Comparison of ENCODE assay signal across 8 cellular contexts in the genomic region with DNA sequence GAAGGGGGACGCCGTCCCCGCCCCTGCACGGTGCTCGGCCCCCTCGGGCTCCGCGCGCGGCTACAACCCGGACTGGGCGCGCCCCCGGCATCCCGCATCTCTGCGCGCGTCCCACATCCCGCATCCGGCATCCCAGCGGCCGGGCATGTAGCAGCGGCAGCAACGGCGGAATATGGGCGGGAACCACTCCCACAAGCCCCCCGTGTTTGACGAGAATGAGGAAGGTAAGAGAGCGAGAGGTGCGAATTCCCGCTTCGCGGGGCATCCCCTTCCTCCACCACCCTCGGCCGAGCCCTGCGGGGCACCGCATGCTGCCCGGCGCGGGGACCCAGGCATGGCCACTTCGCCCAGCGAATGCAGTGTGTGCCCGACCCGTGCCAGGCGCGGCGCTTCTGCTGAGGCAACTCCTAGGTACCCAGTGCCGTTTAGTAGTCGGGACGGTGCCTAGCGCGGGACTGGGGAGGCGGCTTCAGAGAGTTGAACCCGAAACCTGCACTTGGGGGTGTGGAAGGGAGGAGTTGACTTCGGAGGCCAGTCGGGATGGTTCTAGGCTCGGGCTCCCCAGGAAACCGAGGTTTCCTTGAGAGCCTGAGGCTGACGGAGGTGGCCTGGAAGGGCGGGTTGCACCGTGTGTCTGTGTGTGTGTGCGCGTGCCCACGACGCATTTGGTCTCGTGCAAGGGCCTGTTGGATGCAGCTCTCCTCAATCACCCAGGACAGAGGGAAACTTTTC. TPM values are rescaled to one million over a fixed set of nuclear protein-coding genes. Genes with fewer than 3 reads are reported as not detected.
A peak's percentile ranks its signal among the peaks of the same experiment; 100 is the strongest.
DNase-seq lines count a peak whose midpoint lies in the region; ATAC-seq and TF ChIP-seq lines count a peak whose summit lies in the region.

No MANE protein-coding gene starts in this region.

- no peak for TF ChIP-seq CTCF in cardiac muscle cell (IDR thresholded peaks at IDR 0.05; ENCODE audit: low read depth, low read length)
- no peak for TF ChIP-seq CTCF in prostate gland (IDR thresholded peaks at IDR 0.05)

- DNase-seq in EL (peak; percentile 40), cardiac muscle cell (ENCODE audit: low read depth in 1 of 2, low spot score in 1 of 2) (peak in 1 of 2 donors; percentile 1), prostate gland (ENCODE audit: low spot score) (no peak), T-helper 9 cell (no peak), UCSD-AML1 (lab: John Stamatoyannopoulos, UW; ENCODE audit: unreplicated experiment) (no peak), occipital lobe (lab: John Stamatoyannopoulos, UW) (no peak)
- no peak for DNase-seq in activated effector memory CD4-positive, alpha-beta T cell treated with anti-CD3 and anti-CD28 coated beads, Interleukin-2, amount 50 U/mL, for 16 hours

- ATAC-seq in SK-N-SH treated with all-trans-retinoic acid at 6 μM for 48 hours, result peak; percentile 30

- no peaks in the 10 kb centered on the region for H3K36me3 ChIP-seq in cardiac muscle cell
- H3K36me3 ChIP-seq in prostate gland, result no peaks in the 10 kb centered on the region

- H3K4me3 ChIP-seq in cardiac muscle cell, result peak overlapping the region; percentile 40
- H3K4me3 ChIP-seq in prostate gland, result peak overlapping the region; percentile 27 to 35

- H3K27me3 ChIP-seq in cardiac muscle cell (peaks cover 45% of the 10 kb centered on the region), prostate gland (replicated peaks; ENCODE audit: insufficient read depth) (no peaks in the 10 kb centered on the region)

- peaks cover 4% of the 10 kb centered on the region for H3K4me1 ChIP-seq in cardiac muscle cell (ENCODE audit: low read depth)
- peaks cover 5% of the 10 kb centered on the region for H3K4me1 ChIP-seq in prostate gland (replicated peaks)

- H3K27ac ChIP-seq in cardiac muscle cell, result no peak overlapping the region
- no peak overlapping the region for H3K27ac ChIP-seq in prostate gland

- intact Hi-C loops in prostate gland (cut with DNase I), result loop anchor here (10.0 kb wide), 1 partner anchor 763 kb away; no protein-coding TSS in a partner anchor

- 4% methylated on average over 43 of the region's 66 CpGs for WGBS in prostate gland

- TF ChIP-seq POLR2A in prostate gland (IDR thresholded peaks at IDR 0.05), result no peak

- H3K9me3 ChIP-seq in cardiac muscle cell (ENCODE audit: low read depth) (no peaks in the 10 kb centered on the region), prostate gland (no peaks in the 10 kb centered on the region)

TF ChIP-seq in SK-N-SH treated with all-trans-retinoic acid at 6 μM for 48 hours, 23 proteins besides CTCF, POLR2A, EP300 and RAD21:
- TF ChIP-seq, protein P1, sequence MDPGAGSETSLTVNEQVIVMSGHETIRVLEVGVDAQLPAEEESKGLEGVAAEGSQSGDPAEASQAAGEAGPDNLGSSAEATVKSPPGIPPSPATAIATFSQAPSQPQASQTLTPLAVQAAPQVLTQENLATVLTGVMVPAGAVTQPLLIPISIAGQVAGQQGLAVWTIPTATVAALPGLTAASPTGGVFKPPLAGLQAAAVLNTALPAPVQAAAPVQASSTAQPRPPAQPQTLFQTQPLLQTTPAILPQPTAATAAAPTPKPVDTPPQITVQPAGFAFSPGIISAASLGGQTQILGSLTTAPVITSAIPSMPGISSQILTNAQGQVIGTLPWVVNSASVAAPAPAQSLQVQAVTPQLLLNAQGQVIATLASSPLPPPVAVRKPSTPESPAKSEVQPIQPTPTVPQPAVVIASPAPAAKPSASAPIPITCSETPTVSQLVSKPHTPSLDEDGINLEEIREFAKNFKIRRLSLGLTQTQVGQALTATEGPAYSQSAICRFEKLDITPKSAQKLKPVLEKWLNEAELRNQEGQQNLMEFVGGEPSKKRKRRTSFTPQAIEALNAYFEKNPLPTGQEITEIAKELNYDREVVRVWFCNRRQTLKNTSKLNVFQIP (CRISPR knock-in tag; IDR thresholded peaks at IDR 0.05; ENCODE audit: borderline replicate concordance, low read depth), result no peak
- no peak for TF ChIP-seq RARB (CRISPR knock-in tag; IDR thresholded peaks at IDR 0.05)
- TF ChIP-seq ZNF70 (CRISPR knock-in tag; IDR thresholded peaks at IDR 0.05), result no peak
- TF ChIP-seq, protein P2, sequence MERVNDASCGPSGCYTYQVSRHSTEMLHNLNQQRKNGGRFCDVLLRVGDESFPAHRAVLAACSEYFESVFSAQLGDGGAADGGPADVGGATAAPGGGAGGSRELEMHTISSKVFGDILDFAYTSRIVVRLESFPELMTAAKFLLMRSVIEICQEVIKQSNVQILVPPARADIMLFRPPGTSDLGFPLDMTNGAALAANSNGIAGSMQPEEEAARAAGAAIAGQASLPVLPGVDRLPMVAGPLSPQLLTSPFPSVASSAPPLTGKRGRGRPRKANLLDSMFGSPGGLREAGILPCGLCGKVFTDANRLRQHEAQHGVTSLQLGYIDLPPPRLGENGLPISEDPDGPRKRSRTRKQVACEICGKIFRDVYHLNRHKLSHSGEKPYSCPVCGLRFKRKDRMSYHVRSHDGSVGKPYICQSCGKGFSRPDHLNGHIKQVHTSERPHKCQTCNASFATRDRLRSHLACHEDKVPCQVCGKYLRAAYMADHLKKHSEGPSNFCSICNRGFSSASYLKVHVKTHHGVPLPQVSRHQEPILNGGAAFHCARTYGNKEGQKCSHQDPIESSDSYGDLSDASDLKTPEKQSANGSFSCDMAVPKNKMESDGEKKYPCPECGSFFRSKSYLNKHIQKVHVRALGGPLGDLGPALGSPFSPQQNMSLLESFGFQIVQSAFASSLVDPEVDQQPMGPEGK (CRISPR knock-in tag; IDR thresholded peaks at IDR 0.05; ENCODE audit: borderline replicate concordance), result no peak
- no peak for TF ChIP-seq GLIS3 (CRISPR knock-in tag; IDR thresholded peaks at IDR 0.05)
- no peak for TF ChIP-seq BACH2 (CRISPR knock-in tag; IDR thresholded peaks at IDR 0.05; ENCODE audit: borderline replicate concordance)
- no peak for TF ChIP-seq ESRRG (CRISPR knock-in tag; IDR thresholded peaks at IDR 0.05)
- TF ChIP-seq TCF4 (CRISPR knock-in tag; IDR thresholded peaks at IDR 0.05; ENCODE audit: borderline replicate concordance), result no peak
- TF ChIP-seq TSHZ2 (CRISPR knock-in tag; IDR thresholded peaks at IDR 0.05), result no peak
- TF ChIP-seq CSRNP3 (CRISPR knock-in tag; IDR thresholded peaks at IDR 0.05), result no peak
- no peak for TF ChIP-seq OSR1 (CRISPR knock-in tag; IDR thresholded peaks at IDR 0.05)
- no peak for TF ChIP-seq ZFP30 (CRISPR knock-in tag; IDR thresholded peaks at IDR 0.05)
- no peak for TF ChIP-seq CSDC2 (CRISPR knock-in tag; IDR thresholded peaks at IDR 0.05)
- TF ChIP-seq ZNF565 (CRISPR knock-in tag; conservative IDR thresholded peaks at IDR 0.05; ENCODE audit: low read depth), result no peak
- no peak for TF ChIP-seq ZC3H10 (CRISPR knock-in tag; IDR thresholded peaks at IDR 0.05)
- no peak for TF ChIP-seq ARNTL (CRISPR knock-in tag; IDR thresholded peaks at IDR 0.05; ENCODE audit: borderline replicate concordance, low read depth)
- TF ChIP-seq PPARA (CRISPR knock-in tag; IDR thresholded peaks at IDR 0.05; ENCODE audit: borderline replicate concordance), result no peak
- no peak for TF ChIP-seq ISL1 (CRISPR knock-in tag; IDR thresholded peaks at IDR 0.05)
- no peak for TF ChIP-seq TOX (CRISPR knock-in tag; IDR thresholded peaks at IDR 0.05; ENCODE audit: borderline replicate concordance)

RNA-seq across cellular contexts. Expression of gene STK32B, which starts 0.6 kb away (rescaled TPM):
- total RNA-seq in cardiac muscle cell (not detected in 2 replicates), prostate gland (1 to 10 TPM in 1 of 2 donors, under 1 TPM in 1; 0.09 to 7.3 TPM), occipital lobe (25.9 TPM)
- not detected in 2 replicates for polyA plus RNA-seq in cardiac muscle cell

RNA-seq across cellular contexts. Expression of gene CYTL1, which starts 32.6 kb away (rescaled TPM):
- 0.57 and 2.0 TPM in 2 replicates for total RNA-seq in cardiac muscle cell
- polyA plus RNA-seq in cardiac muscle cell, result 0.46 and 1.8 TPM in 2 replicates
- total RNA-seq in prostate gland, result 1 to 10 TPM; 1.4 to 2.2 TPM
- 0.94 TPM for total RNA-seq in occipital lobe
